Comparison of ENCODE assay signal across 11 cellular contexts in genomic region chr2:167509585-167509984, GRCh38.
A peak's percentile ranks its signal among the peaks of the same experiment; 100 is the strongest.
DNase-seq lines count a peak whose midpoint lies in the region; ATAC-seq and TF ChIP-seq lines count a peak whose summit lies in the region.
"Had no signal": no experiment of that assay in that cellular context is flagged by ENCODE, and none has a peak within 500 bp of the region (broad histone marks: within the 10 kb centered on the region; RNA-seq: fewer than 3 reads in every experiment).

No MANE protein-coding gene starts in this region.

- DNase-seq in AG20443 (ENCODE audit: low spot score) (peak; percentile 17), IMR-90 (peak; percentile 81), astrocyte of the spinal cord (ENCODE audit: low read depth, low spot score) (peak; percentile 89), kidney tubule cell (ENCODE audit: low spot score) (peak; percentile 95), LoVo (ENCODE audit: low spot score) (no peak)
- no peak for DNase-seq in activated CD8-positive, alpha-beta T cell treated with anti-CD3 and anti-CD28 coated beads, Interleukin-2, amount 10 ng/mL, durations not matched to agents 7 days and 5 days
- DNase-seq in activated effector memory CD4-positive, alpha-beta T cell treated with anti-CD3 and anti-CD28 coated beads, Interleukin-2, amount 50 U/mL, for 16 hours = no peak
- DNase-seq: left cardiac atrium; stimulated activated CD4-positive, alpha-beta T cell treated with anti-CD3 and anti-CD28 coated beads, Interleukin-4, amount 100 ng/mL, for 4 hours had no signal

- H2BK120ac ChIP-seq in IMR-90 (ENCODE audit: low read depth, low read length) = no peak overlapping the region

- no peak overlapping the region for H3K27ac Mint-ChIP-seq in activated CD8-positive, alpha-beta T cell treated with anti-CD3 and anti-CD28 coated beads, Interleukin-2, amount 10 ng/mL, durations not matched to agents 7 days and 5 days
- H3K27ac Mint-ChIP-seq: T-helper 2 cell treated with Interferon-gamma antibody and Interleukin-4, amounts not matched to agents 5 μg/mL and 100 μg/mL, for 36 hours had no signal

- no peak overlapping the region for H4K8ac ChIP-seq in IMR-90 (ENCODE audit: low read depth in 2 of 2, low read length in 2 of 2)

- no peak overlapping the region for H2AK9ac ChIP-seq in IMR-90 (replicated peaks; ENCODE audit: low read depth, low read length, poor library complexity)

- no peak overlapping the region for H3K4me3 Mint-ChIP-seq in activated CD8-positive, alpha-beta T cell treated with anti-CD3 and anti-CD28 coated beads, Interleukin-2, amount 10 ng/mL, durations not matched to agents 7 days and 5 days
- H3K4me3 Mint-ChIP-seq: T-helper 2 cell treated with Interferon-gamma antibody and Interleukin-4, amounts not matched to agents 5 μg/mL and 100 μg/mL, for 36 hours had no signal

- no peak overlapping the region for H2BK5ac ChIP-seq in IMR-90 (ENCODE audit: low read depth, low read length, poor library complexity, severe bottlenecking)

- H4K20me1 ChIP-seq in IMR-90 (ENCODE audit: insufficient read depth, low read length) = no peaks in the 10 kb centered on the region

- intact Hi-C loops in IMR-90 (cut with micrococcal nuclease) = no loop called here

- no peak overlapping the region for H4K91ac ChIP-seq in IMR-90 (ENCODE audit: insufficient read depth, low read depth, low read length)

- no peaks in the 10 kb centered on the region for H3K27me3 ChIP-seq in IMR-90 (ENCODE audit: control insufficient read depth, insufficient read depth, low read length)

- no peak overlapping the region for H3K9ac ChIP-seq in IMR-90 (ENCODE audit: low read depth, low read length)

- no peak overlapping the region for H3K4ac ChIP-seq in IMR-90 (ENCODE audit: low read depth, low read length)

- no peak overlapping the region for H3K4me2 ChIP-seq in IMR-90 (ENCODE audit: low read depth, low read length)

- H3K4me1 Mint-ChIP-seq in activated CD8-positive, alpha-beta T cell treated with anti-CD3 and anti-CD28 coated beads, Interleukin-2, amount 10 ng/mL, durations not matched to agents 7 days and 5 days (ENCODE audit: low read depth) = no peaks in the 10 kb centered on the region

- H3K27me3 Mint-ChIP-seq in activated CD8-positive, alpha-beta T cell treated with anti-CD3 and anti-CD28 coated beads, Interleukin-2, amount 10 ng/mL, durations not matched to agents 7 days and 5 days (ENCODE audit: low read depth) = no peaks in the 10 kb centered on the region

- dilution Hi-C loops in IMR-90 (cut with HindIII; ENCODE audit: low sequenced_read_pairs, unreplicated experiment) = no loop called here

- TF ChIP-seq POLR2A in IMR-90 (IDR thresholded peaks at IDR 0.05; ENCODE audit: low read depth, low read length) = no peak

- BruUV-seq in IMR-90 (replicated peaks; lab: Mats Ljungman, UMichigan) = no TSS peak

- H3K14ac ChIP-seq in IMR-90 (replicated peaks; ENCODE audit: low read depth, low read length) = no peak overlapping the region

- H2BK20ac ChIP-seq in IMR-90 (ENCODE audit: low read depth, low read length) = no peak overlapping the region

- POLR2A ChIA-PET in IMR-90 (lab: Charles Lee; ENCODE audit: unreplicated experiment) = no interaction called here
- POLR2A ChIA-PET in activated CD8-positive, alpha-beta T cell treated with anti-CD3 and anti-CD28 coated beads, Interleukin-2, amount 10 ng/mL, durations not matched to agents 7 days and 5 days (lab: Charles Lee) = no interaction called here

- no peaks in the 10 kb centered on the region for H3K36me3 ChIP-seq in IMR-90 (ENCODE audit: control insufficient read depth, insufficient read depth, low read length)

- H2AK5ac ChIP-seq in IMR-90 (ENCODE audit: low read depth, low read length) = no peak overlapping the region

- H3K79me1 ChIP-seq in IMR-90 (ENCODE audit: low read depth in 1 of 2, low read length in 2 of 2) = no peaks in the 10 kb centered on the region

- H3K9me3 Mint-ChIP-seq in activated CD8-positive, alpha-beta T cell treated with anti-CD3 and anti-CD28 coated beads, Interleukin-2, amount 10 ng/mL, durations not matched to agents 7 days and 5 days (ENCODE audit: insufficient read depth) = no peaks in the 10 kb centered on the region
- H3K9me3 Mint-ChIP-seq: T-helper 2 cell treated with Interferon-gamma antibody and Interleukin-4, amounts not matched to agents 5 μg/mL and 100 μg/mL, for 36 hours had no signal

- no peaks in the 10 kb centered on the region for H3K9me3 ChIP-seq in IMR-90 (ENCODE audit: control insufficient read depth, insufficient read depth, low read length)

- H3K36me3 Mint-ChIP-seq in activated CD8-positive, alpha-beta T cell treated with anti-CD3 and anti-CD28 coated beads, Interleukin-2, amount 10 ng/mL, durations not matched to agents 7 days and 5 days (ENCODE audit: low read depth) = no peaks in the 10 kb centered on the region

- WGBS in IMR-90 (ENCODE audit: extremely low coverage in 2 of 2, insufficient read length in 1 of 2), 2 experiments = 6% methylated on average over 2 of the region's 4 CpGs; no CpG with 5 or more reads in 1 of the 2 experiments

- ATAC-seq in IMR-90 (ENCODE audit: low read depth) (peak; percentile 86), GM19351 (IDR thresholded peaks at IDR 0.05; ENCODE audit: unreplicated experiment) (no peak)
- ATAC-seq in activated CD8-positive, alpha-beta T cell treated with anti-CD3 and anti-CD28 coated beads, Interleukin-2, amount 10 ng/mL, durations not matched to agents 7 days and 5 days = no peak
- ATAC-seq: left cardiac atrium had no signal

- no peak overlapping the region for H3K18ac ChIP-seq in IMR-90 (ENCODE audit: low read depth, low read length)

- no peaks in the 10 kb centered on the region for H3K4me1 ChIP-seq in IMR-90 (ENCODE audit: control insufficient read depth, insufficient read depth, low read length)

- H4K5ac ChIP-seq in IMR-90 (ENCODE audit: low read depth, low read length) = no peak overlapping the region

- no peak overlapping the region for H3K4me3 ChIP-seq in IMR-90 (ENCODE audit: insufficient read depth, low read depth, low read length)
- H3K4me3 ChIP-seq in astrocyte of the spinal cord (ENCODE audit: low read depth, low read length) = no peak overlapping the region

- TF ChIP-seq RAD21 in IMR-90 (IDR thresholded peaks at IDR 0.05; ENCODE audit: low read length) = no peak

- no peaks in the 10 kb centered on the region; the same call in 1 of the 2 replicates for H3K9me1 ChIP-seq in IMR-90 (ENCODE audit: insufficient read depth, low read length)

- in situ Hi-C loops in IMR-90 (cut with MboI; ENCODE audit: low sequenced_read_pairs) = no loop called here
- in situ Hi-C loops in astrocyte of the spinal cord (cut with HindIII; ENCODE audit: low sequenced_read_pairs) = no loop called here

- H3K56ac ChIP-seq in IMR-90 (ENCODE audit: extremely low read depth, insufficient read depth, low read length) = no peak overlapping the region

- H2AFZ ChIP-seq in IMR-90 (replicated peaks; ENCODE audit: low read length, poor library complexity) = no peak overlapping the region

- H3K27ac ChIP-seq in IMR-90 (ENCODE audit: insufficient read depth, low read length) = no peak overlapping the region

- H3K23ac ChIP-seq in IMR-90 (ENCODE audit: low read depth, low read length) = no peak overlapping the region

- CTCF ChIA-PET in IMR-90 (lab: Yijun Ruan, JAX) = no interaction called here
- CTCF ChIA-PET in activated CD8-positive, alpha-beta T cell treated with anti-CD3 and anti-CD28 coated beads, Interleukin-2, amount 10 ng/mL, durations not matched to agents 7 days and 5 days (lab: Charles Lee) = no interaction called here

- H2BK15ac ChIP-seq in IMR-90 (ENCODE audit: low read depth, low read length) = no peak overlapping the region

- no peak for TF ChIP-seq CTCF in IMR-90 (conservative IDR thresholded peaks at IDR 0.05; ENCODE audit: low read depth, low read length)
- no peak for TF ChIP-seq CTCF in astrocyte of the spinal cord (IDR thresholded peaks at IDR 0.05; ENCODE audit: low read depth, low read length)

TF ChIP-seq in IMR-90, 13 proteins besides CTCF, POLR2A, EP300 and RAD21:
- TF ChIP-seq USF2 (IDR thresholded peaks at IDR 0.05; ENCODE audit: low read depth, low read length) = no peak
- no peak for TF ChIP-seq BHLHE40 (IDR thresholded peaks at IDR 0.05; ENCODE audit: low read depth, low read length)
- no peak for TF ChIP-seq CHD1 (IDR thresholded peaks at IDR 0.05; ENCODE audit: low read depth, low read length)
- no peak for TF ChIP-seq NFE2L2 (IDR thresholded peaks at IDR 0.05; ENCODE audit: low read depth, low read length)
- no peak for TF ChIP-seq MXI1 (IDR thresholded peaks at IDR 0.05; ENCODE audit: borderline replicate concordance, low read depth, low read length)
- no peak for TF ChIP-seq MAFK (IDR thresholded peaks at IDR 0.05; ENCODE audit: low read depth, low read length)
- no peak for TF ChIP-seq SMC3 (IDR thresholded peaks at IDR 0.05; ENCODE audit: low read depth, low read length)
- TF ChIP-seq RCOR1 (IDR thresholded peaks at IDR 0.05; ENCODE audit: insufficient replicate concordance, low read length) = no peak
- no peak for TF ChIP-seq FOS (IDR thresholded peaks at IDR 0.05; ENCODE audit: low read depth, low read length)
- no peak for TF ChIP-seq RFX5 (IDR thresholded peaks at IDR 0.05; ENCODE audit: low read depth, low read length)
- TF ChIP-seq CEBPB (IDR thresholded peaks at IDR 0.05; ENCODE audit: low read depth, low read length) = no peak
- TF ChIP-seq MAZ (IDR thresholded peaks at IDR 0.05; ENCODE audit: borderline replicate concordance, low read depth, low read length) = no peak
- TF ChIP-seq ELK1 (IDR thresholded peaks at IDR 0.05; ENCODE audit: borderline replicate concordance, low read depth, low read length) = no peak

Comparison
In these comparisons a context has a peak if more than half of its experiments do, and no peak if none do; other contexts are left out.
1. DNase-seq: peak in AG20443 (single experiment), IMR-90 (single experiment), astrocyte of the spinal cord (single experiment) and kidney tubule cell (single experiment); none in activated CD8-positive, alpha-beta T cell treated with anti-CD3 and anti-CD28 coated beads, Interleukin-2, amount 10 ng/mL, durations not matched to agents 7 days and 5 days (single experiment), activated effector memory CD4-positive, alpha-beta T cell treated with anti-CD3 and anti-CD28 coated beads, Interleukin-2, amount 50 U/mL, for 16 hours (single experiment) and LoVo (single experiment).